ENCODE assay signal across 8 cellular contexts in the genomic region with DNA sequence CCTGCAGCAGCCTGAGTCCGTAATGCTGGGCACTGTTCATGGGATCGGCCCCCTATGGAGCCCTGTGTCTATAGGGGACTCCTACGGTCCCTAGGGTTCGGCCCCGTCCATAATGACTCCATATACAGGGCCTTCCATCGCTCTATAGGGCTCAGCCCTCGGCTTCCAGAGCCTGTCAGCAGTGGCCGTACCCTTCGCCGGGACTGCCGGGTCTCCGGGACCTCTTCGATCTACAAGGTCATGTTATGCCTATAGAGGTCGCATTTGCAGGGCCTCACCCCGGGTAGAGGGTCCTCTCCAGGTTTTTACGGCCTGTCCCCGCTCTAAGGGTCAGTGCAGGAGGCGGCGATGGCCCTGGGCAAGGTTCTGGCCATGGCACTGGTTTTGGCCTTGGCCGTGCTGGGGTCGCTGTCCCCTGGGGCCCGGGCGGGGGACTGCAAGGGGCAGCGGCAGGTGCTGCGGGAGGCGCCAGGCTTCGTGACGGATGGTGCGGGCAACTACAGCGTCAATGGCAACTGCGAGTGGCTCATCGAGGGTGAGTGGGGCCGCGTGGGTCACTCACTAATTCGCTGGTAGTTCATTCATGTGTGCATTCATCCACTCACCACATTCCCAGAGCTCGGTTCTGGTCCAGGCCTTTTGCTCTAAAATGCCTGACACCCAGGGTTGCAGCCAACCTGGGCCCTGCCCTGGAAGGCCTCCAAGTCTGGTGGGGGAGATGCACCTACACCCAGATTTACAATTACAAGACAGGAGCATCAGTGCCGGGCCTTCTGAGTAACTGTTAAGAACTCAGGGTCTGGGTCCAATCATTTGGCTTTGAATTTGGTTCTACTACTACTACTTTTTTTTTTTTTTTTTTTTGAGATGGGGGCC. TPM values are rescaled to one million over a fixed set of nuclear protein-coding genes. Genes with fewer than 3 reads are reported as not detected.
DNase-seq lines count a peak whose midpoint lies in the region; ATAC-seq and TF ChIP-seq lines count a peak whose summit lies in the region.

No MANE protein-coding gene starts in this region.

- peak overlapping the region; percentile 80 for H3K27ac Mint-ChIP-seq in type B pancreatic cell

- H3K9me3 ChIP-seq in SK-N-SH (no peaks in the 10 kb centered on the region), lung (ENCODE audit: control insufficient read depth in 2 of 2, insufficient read depth in 1 of 2, low read length in 1 of 2) (peaks cover 0 to 2% of the 10 kb centered on the region in 2 donors)

- no peaks in the 10 kb centered on the region for H3K9me3 Mint-ChIP-seq in type B pancreatic cell

- peaks cover 8 to 16% of the 10 kb centered on the region in 2 experiments; a peak in 1 of 4 replicates for H3K4me1 ChIP-seq in SK-N-SH (ENCODE audit: control insufficient read depth in 1 of 2, insufficient read depth in 2 of 2, low read depth in 1 of 2, low read length in 1 of 2)
- peaks cover 0 to 15% of the 10 kb centered on the region in 2 donors for H3K4me1 ChIP-seq in lung (ENCODE audit: control insufficient read depth in 2 of 2, insufficient read depth in 2 of 2, low read length in 2 of 2)

- no peaks in the 10 kb centered on the region; the same call in 1 of the 2 replicates for H4K20me1 ChIP-seq in SK-N-SH (ENCODE audit: insufficient read depth)

- peak overlapping the region; percentile 99 for H3K4me2 ChIP-seq in SK-N-SH

- H3K27me3 ChIP-seq in SK-N-SH (ENCODE audit: insufficient read depth) (no peaks in the 10 kb centered on the region), lung (ENCODE audit: control insufficient read depth, insufficient read depth) (peaks cover 7% of the 10 kb centered on the region)

- WGBS in SK-N-SH (ENCODE audit: low lambda C conversion rate), result 20% methylated on average over 14 of the region's 37 CpGs
- 5 to 7% methylated on average over 37 of the region's 37 CpGs for WGBS in lung, 2 donors

- peak overlapping the region; percentile 88 for H3K4me3 Mint-ChIP-seq in type B pancreatic cell

- H2AFZ ChIP-seq in SK-N-SH (ENCODE audit: low read depth), result peak overlapping the region; percentile 99

- peaks cover 6% of the 10 kb centered on the region for H3K36me3 Mint-ChIP-seq in type B pancreatic cell

- no peaks in the 10 kb centered on the region for H3F3A ChIP-seq in SK-N-SH (replicated peaks; ENCODE audit: insufficient read depth)

- H3K4me3 ChIP-seq in SK-N-SH (ENCODE audit: low read depth in 2 of 2, low read length in 1 of 2) (peak overlapping the region; percentile 80 to 99), coronary artery (peak overlapping the region; percentile 82), lung (peak overlapping the region; percentile 79)

- TF ChIP-seq RAD21 in SK-N-SH (IDR thresholded peaks at IDR 0.05; ENCODE audit: low read length), result no peak

- TF ChIP-seq CTCF in SK-N-SH (IDR thresholded peaks at IDR 0.05) (peak; percentile 34), coronary artery (IDR thresholded peaks at IDR 0.05) (no peak), lung (IDR thresholded peaks at IDR 0.05; ENCODE audit: control extremely low read depth, extremely low read depth) (no peak), type B pancreatic cell (conservative IDR thresholded peaks at IDR 0.05) (peak; percentile 22)

- DNase-seq in NOMO-1 treated with DMSO at 0.1 percent for 48 hours (lab: John Stamatoyannopoulos, UW; ENCODE audit: unreplicated experiment) (peak; percentile 25), NOMO-1 treated with dmso at 0.1 percent for 144 hours (lab: John Stamatoyannopoulos, UW; ENCODE audit: unreplicated experiment) (no peak), SK-N-SH (peak; percentile 62), coronary artery (ENCODE audit: low spot score) (no peak), lung (ENCODE audit: low spot score) (no peak), type B pancreatic cell (ENCODE audit: extremely low spot score, unreplicated experiment) (no peak), inferior parietal cortex (ENCODE audit: extremely low spot score) (no peak)

- H3K79me2 ChIP-seq in SK-N-SH (ENCODE audit: insufficient read depth), result peaks cover 39% of the 10 kb centered on the region

- ATAC-seq in HG03060 (IDR thresholded peaks at IDR 0.05; ENCODE audit: low read depth, unreplicated experiment), result peak; percentile 10
- ATAC-seq in lung (ENCODE audit: insufficient read depth, low FRiP score), result peak; percentile 4

- POLR2A ChIA-PET in SK-N-SH (lab: Yijun Ruan, JAX), result no interaction called here

- H3K27ac ChIP-seq in SK-N-SH (ENCODE audit: low read depth in 2 of 2, low read length in 1 of 2), result peak overlapping the region; percentile 69 to 71
- peak overlapping the region; percentile 39 to 76 for H3K27ac ChIP-seq in coronary artery
- peak overlapping the region; percentile 24 to 61 for H3K27ac ChIP-seq in lung (ENCODE audit: low read depth in 1 of 2, low read length in 1 of 2)

- H3K9ac ChIP-seq in SK-N-SH, result peak overlapping the region; percentile 93

- H3K27me3 Mint-ChIP-seq in type B pancreatic cell, result peaks cover 33% of the 10 kb centered on the region

- H3K4me1 Mint-ChIP-seq in type B pancreatic cell (ENCODE audit: unreplicated experiment), result peaks cover 45% of the 10 kb centered on the region

- no peaks in the 10 kb centered on the region for H3K36me3 ChIP-seq in SK-N-SH (replicated peaks in 1 of 2; ENCODE audit: control insufficient read depth in 1 of 2, insufficient read depth in 2 of 2, low read length in 1 of 2)
- H3K36me3 ChIP-seq in lung (ENCODE audit: control insufficient read depth in 2 of 2, insufficient read depth in 2 of 2, low read length in 2 of 2), result no peaks in the 10 kb centered on the region

- no peak for TF ChIP-seq EP300 in SK-N-SH (IDR thresholded peaks at IDR 0.05; ENCODE audit: borderline replicate concordance in 1 of 2, low read depth in 1 of 2, low read length in 1 of 2)

- no peaks in the 10 kb centered on the region for H3K9me2 ChIP-seq in SK-N-SH

- CTCF ChIA-PET in SK-N-SH (lab: Yijun Ruan, JAX), result no interaction called here

TF ChIP-seq in SK-N-SH, 30 proteins besides CTCF, POLR2A, EP300 and RAD21 (continues in another document):
- TF ChIP-seq NFIC (IDR thresholded peaks at IDR 0.05; ENCODE audit: borderline replicate concordance), result no peak
- TF ChIP-seq NRF1 (IDR thresholded peaks at IDR 0.05; ENCODE audit: low read depth, low read length), result no peak
- TF ChIP-seq, protein P1, sequence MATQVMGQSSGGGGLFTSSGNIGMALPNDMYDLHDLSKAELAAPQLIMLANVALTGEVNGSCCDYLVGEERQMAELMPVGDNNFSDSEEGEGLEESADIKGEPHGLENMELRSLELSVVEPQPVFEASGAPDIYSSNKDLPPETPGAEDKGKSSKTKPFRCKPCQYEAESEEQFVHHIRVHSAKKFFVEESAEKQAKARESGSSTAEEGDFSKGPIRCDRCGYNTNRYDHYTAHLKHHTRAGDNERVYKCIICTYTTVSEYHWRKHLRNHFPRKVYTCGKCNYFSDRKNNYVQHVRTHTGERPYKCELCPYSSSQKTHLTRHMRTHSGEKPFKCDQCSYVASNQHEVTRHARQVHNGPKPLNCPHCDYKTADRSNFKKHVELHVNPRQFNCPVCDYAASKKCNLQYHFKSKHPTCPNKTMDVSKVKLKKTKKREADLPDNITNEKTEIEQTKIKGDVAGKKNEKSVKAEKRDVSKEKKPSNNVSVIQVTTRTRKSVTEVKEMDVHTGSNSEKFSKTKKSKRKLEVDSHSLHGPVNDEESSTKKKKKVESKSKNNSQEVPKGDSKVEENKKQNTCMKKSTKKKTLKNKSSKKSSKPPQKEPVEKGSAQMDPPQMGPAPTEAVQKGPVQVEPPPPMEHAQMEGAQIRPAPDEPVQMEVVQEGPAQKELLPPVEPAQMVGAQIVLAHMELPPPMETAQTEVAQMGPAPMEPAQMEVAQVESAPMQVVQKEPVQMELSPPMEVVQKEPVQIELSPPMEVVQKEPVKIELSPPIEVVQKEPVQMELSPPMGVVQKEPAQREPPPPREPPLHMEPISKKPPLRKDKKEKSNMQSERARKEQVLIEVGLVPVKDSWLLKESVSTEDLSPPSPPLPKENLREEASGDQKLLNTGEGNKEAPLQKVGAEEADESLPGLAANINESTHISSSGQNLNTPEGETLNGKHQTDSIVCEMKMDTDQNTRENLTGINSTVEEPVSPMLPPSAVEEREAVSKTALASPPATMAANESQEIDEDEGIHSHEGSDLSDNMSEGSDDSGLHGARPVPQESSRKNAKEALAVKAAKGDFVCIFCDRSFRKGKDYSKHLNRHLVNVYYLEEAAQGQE (IDR thresholded peaks at IDR 0.05; ENCODE audit: low read depth, low read length), result no peak

RNA-seq across cellular contexts. Expression of gene MEGF8, which starts 0.7 kb away (rescaled TPM):
- 12.0 and 19.1 TPM in 2 replicates for polyA plus RNA-seq in SK-N-SH (2012; rRNA removed)
- 12.4 and 14.8 TPM in 2 replicates for polyA plus RNA-seq in SK-N-SH (2012; cell fraction: cytosol; rRNA removed)
- 18.7 and 25.1 TPM in 2 replicates for polyA plus RNA-seq in SK-N-SH (2012; cell fraction: nucleus; rRNA removed)
- total RNA-seq in lung, result 10 to 100 TPM; 14.5 to 21.7 TPM
- 1 to 10 TPM; 6.0 to 7.6 TPM for polyA plus RNA-seq in lung
- 30.7 and 49.5 TPM in 2 replicates for total RNA-seq in type B pancreatic cell (ENCODE audit: low replicate concordance)

RNA-seq across cellular contexts. Expression of gene TMEM145, which starts 13.0 kb away (rescaled TPM):
- 0.37 and 2.0 TPM in 2 replicates for polyA plus RNA-seq in SK-N-SH (2012; rRNA removed)
- polyA plus RNA-seq in SK-N-SH (2012; cell fraction: cytosol; rRNA removed), result 0.53 and 1.5 TPM in 2 replicates
- polyA plus RNA-seq in SK-N-SH (2012; cell fraction: nucleus; rRNA removed), result 8.0 and 18.2 TPM in 2 replicates
- under 1 TPM in 1 of 2 donors, not detected in 1; 0.95 TPM for total RNA-seq in lung
- under 1 TPM; 0.12 to 0.40 TPM for polyA plus RNA-seq in lung
- total RNA-seq in type B pancreatic cell (ENCODE audit: low replicate concordance), result 0.88 and 3.6 TPM in 2 replicates

RNA-seq across cellular contexts. Expression of gene PAFAH1B3, which starts 23.7 kb away (rescaled TPM):
- 105 and 160 TPM in 2 replicates for polyA plus RNA-seq in SK-N-SH (2012; rRNA removed)
- polyA plus RNA-seq in SK-N-SH (2012; cell fraction: cytosol; rRNA removed), result 71.5 and 102 TPM in 2 replicates
- polyA plus RNA-seq in SK-N-SH (2012; cell fraction: nucleus; rRNA removed), result 82.6 and 91.4 TPM in 2 replicates
- total RNA-seq in lung, result 10 to 100 TPM; 30.1 to 30.6 TPM
- 10 to 100 TPM; 27.2 to 33.0 TPM for polyA plus RNA-seq in lung
- 50.3 and 97.4 TPM in 2 replicates for total RNA-seq in type B pancreatic cell (ENCODE audit: low replicate concordance)

RNA-seq across cellular contexts. Expression of gene PRR19, which starts 24.2 kb away (rescaled TPM):
- polyA plus RNA-seq in SK-N-SH (2012; rRNA removed) (1.3 TPM in 2 replicates), lung (under 1 TPM; 0.63 to 0.92 TPM)
- 0.40 and 0.87 TPM in 2 replicates for polyA plus RNA-seq in SK-N-SH (2012; cell fraction: cytosol; rRNA removed)
- 1.3 and 1.7 TPM in 2 replicates for polyA plus RNA-seq in SK-N-SH (2012; cell fraction: nucleus; rRNA removed)
- total RNA-seq in lung (1 to 10 TPM in 1 of 2 donors, under 1 TPM in 1; 0.23 to 1.0 TPM), type B pancreatic cell (ENCODE audit: low replicate concordance) (2.2 and 2.4 TPM in 2 replicates)

RNA-seq across cellular contexts. Expression of gene CIC, which starts 57.1 kb away (rescaled TPM):
- polyA plus RNA-seq in SK-N-SH (2012; rRNA removed) (8.6 and 16.9 TPM in 2 replicates), lung (10 to 100 TPM; 38.2 to 43.0 TPM)
- 7.7 and 12.5 TPM in 2 replicates for polyA plus RNA-seq in SK-N-SH (2012; cell fraction: cytosol; rRNA removed)
- polyA plus RNA-seq in SK-N-SH (2012; cell fraction: nucleus; rRNA removed), result 67.2 and 121 TPM in 2 replicates
- total RNA-seq in lung (10 to 100 TPM; 31.2 to 84.5 TPM), type B pancreatic cell (ENCODE audit: low replicate concordance) (44.8 and 70.3 TPM in 2 replicates)

Comparison
In these comparisons a context has a peak if more than half of its experiments do, and no peak if none do; other contexts are left out.
1. DNase-seq: peak in NOMO-1 treated with DMSO at 0.1 percent for 48 hours (single experiment) and SK-N-SH (single experiment); none in NOMO-1 treated with dmso at 0.1 percent for 144 hours (single experiment), coronary artery (single experiment), lung (single experiment), type B pancreatic cell (single experiment) and inferior parietal cortex (single experiment).
2. CTCF ChIP-seq: peak in SK-N-SH (single experiment) and type B pancreatic cell (single experiment); none in coronary artery (single experiment) and lung (single experiment).
3. Peak in every context shown above with its lines, with median percentiles within 50 percentile points of each other: H3K27ac ChIP-seq and H3K4me3 ChIP-seq.